ENCODE assay signal across 3 cellular contexts in genomic region chr3:178840586-178840985, GRCh38.
"Had no signal": no experiment of that assay in that cellular context is flagged by ENCODE, and none has a peak within 500 bp of the region (broad histone marks: within the 10 kb centered on the region; RNA-seq: fewer than 3 reads in every experiment).

No MANE protein-coding gene starts in this region.

- H3K4me3 ChIP-seq: GM12878 had no signal

- ATAC-seq: GM12878 had no signal

- DNase-seq: GDM1, GF-D8 had no signal
